1 cellular context compared by ENCODE assay signal in the genomic region with DNA sequence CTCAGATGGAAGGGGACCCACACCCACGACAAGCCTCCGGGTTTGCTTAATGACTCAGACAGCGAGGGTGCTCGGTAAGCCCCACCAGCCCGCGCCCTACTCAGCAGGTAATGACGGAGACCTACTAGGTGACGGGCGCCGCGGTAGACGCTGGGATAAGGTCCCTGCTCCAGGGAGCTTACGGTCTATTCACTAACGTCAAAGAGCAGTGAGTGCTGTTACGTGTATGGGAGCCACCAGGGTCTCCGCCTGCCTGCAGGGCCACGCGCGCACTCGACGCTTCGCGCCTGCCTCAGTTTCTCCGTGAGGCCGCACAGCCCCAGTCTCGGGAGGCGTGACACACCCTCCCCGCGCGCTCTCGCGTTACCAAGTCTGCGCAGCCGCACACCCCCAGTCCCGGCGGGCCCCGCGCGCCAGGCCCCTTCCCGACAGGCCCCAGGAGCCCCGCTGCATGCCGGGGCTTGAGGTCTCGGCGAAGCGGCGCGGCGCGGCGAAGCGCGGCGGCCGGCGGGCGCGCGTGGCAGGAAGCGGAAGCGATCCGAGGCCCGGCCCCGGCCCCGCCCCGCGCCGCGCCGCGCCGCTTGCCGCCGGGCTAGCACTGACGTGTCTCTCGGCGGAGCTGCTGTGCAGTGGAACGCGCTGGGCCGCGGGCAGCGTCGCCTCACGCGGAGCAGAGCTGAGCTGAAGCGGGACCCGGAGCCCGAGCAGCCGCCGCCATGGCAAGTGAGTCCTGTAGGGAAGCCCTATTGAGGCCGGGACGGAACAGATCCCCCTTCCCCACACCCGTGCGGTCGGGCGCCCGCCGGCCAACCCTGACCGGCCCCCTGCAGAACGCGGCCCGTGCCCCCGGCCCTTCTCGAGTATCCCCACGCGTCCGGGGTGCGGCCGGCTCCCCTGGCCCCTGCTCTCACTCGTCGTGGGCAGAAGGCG.
TF ChIP-seq lines count a peak whose summit lies in the region.

Gene SEC61A1 (plus strand): TSS at position 601 of the 930 bp plus-strand sequence. CDS start 116 bp downstream, at position 717.

TF ChIP-seq in GM12878, 131 proteins besides CTCF, POLR2A, EP300 and RAD21 (continued from another document):
- TF ChIP-seq, protein P1, sequence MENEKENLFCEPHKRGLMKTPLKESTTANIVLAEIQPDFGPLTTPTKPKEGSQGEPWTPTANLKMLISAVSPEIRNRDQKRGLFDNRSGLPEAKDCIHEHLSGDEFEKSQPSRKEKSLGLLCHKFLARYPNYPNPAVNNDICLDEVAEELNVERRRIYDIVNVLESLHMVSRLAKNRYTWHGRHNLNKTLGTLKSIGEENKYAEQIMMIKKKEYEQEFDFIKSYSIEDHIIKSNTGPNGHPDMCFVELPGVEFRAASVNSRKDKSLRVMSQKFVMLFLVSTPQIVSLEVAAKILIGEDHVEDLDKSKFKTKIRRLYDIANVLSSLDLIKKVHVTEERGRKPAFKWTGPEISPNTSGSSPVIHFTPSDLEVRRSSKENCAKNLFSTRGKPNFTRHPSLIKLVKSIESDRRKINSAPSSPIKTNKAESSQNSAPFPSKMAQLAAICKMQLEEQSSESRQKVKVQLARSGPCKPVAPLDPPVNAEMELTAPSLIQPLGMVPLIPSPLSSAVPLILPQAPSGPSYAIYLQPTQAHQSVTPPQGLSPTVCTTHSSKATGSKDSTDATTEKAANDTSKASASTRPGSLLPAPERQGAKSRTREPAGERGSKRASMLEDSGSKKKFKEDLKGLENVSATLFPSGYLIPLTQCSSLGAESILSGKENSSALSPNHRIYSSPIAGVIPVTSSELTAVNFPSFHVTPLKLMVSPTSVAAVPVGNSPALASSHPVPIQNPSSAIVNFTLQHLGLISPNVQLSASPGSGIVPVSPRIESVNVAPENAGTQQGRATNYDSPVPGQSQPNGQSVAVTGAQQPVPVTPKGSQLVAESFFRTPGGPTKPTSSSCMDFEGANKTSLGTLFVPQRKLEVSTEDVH (IDR thresholded peaks at IDR 0.05; ENCODE audit: low read depth, partially characterized antibody): no peak
- 0 out of 2 replicates have a peak, but pooled peaks have one; percentile 4 for TF ChIP-seq SMC3 (IDR thresholded peaks at IDR 0.05; ENCODE audit: borderline replicate concordance, low read length)
- no peak for TF ChIP-seq NFIC (IDR thresholded peaks at IDR 0.05; ENCODE audit: low read depth, low read length)
- no peak for TF ChIP-seq NFXL1 (IDR thresholded peaks at IDR 0.05; ENCODE audit: borderline replicate concordance)
- TF ChIP-seq WRNIP1 (IDR thresholded peaks at IDR 0.05; ENCODE audit: borderline replicate concordance, low read depth, low read length): peak; percentile 13; the same call in 1 of the 2 replicates
- peak; percentile 72; the same call in 1 of the 2 replicates for TF ChIP-seq PAX5 (IDR thresholded peaks at IDR 0.05; ENCODE audit: borderline replicate concordance, low read depth, low read length)
- TF ChIP-seq IKZF2 (IDR thresholded peaks at IDR 0.05): no peak
- TF ChIP-seq, protein P2, sequence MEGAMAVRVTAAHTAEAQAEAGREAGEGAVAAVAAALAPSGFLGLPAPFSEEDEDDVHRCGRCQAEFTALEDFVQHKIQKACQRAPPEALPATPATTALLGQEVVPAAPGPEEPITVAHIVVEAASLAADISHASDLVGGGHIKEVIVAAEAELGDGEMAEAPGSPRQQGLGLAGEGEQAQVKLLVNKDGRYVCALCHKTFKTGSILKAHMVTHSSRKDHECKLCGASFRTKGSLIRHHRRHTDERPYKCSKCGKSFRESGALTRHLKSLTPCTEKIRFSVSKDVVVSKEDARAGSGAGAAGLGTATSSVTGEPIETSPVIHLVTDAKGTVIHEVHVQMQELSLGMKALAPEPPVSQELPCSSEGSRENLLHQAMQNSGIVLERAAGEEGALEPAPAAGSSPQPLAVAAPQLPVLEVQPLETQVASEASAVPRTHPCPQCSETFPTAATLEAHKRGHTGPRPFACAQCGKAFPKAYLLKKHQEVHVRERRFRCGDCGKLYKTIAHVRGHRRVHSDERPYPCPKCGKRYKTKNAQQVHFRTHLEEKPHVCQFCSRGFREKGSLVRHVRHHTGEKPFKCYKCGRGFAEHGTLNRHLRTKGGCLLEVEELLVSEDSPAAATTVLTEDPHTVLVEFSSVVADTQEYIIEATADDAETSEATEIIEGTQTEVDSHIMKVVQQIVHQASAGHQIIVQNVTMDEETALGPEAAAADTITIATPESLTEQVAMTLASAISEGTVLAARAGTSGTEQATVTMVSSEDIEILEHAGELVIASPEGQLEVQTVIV (IDR thresholded peaks at IDR 0.05; ENCODE audit: borderline replicate concordance, partially characterized antibody): no peak
- TF ChIP-seq HSF1 (IDR thresholded peaks at IDR 0.05; ENCODE audit: low read depth, low read length): no peak
- no peak for TF ChIP-seq YBX1 (IDR thresholded peaks at IDR 0.05)
- 0 out of 2 replicates have a peak, but pooled peaks have one; percentile 18 for TF ChIP-seq MAX (IDR thresholded peaks at IDR 0.05; ENCODE audit: low read depth, low read length)
- TF ChIP-seq, protein P3, sequence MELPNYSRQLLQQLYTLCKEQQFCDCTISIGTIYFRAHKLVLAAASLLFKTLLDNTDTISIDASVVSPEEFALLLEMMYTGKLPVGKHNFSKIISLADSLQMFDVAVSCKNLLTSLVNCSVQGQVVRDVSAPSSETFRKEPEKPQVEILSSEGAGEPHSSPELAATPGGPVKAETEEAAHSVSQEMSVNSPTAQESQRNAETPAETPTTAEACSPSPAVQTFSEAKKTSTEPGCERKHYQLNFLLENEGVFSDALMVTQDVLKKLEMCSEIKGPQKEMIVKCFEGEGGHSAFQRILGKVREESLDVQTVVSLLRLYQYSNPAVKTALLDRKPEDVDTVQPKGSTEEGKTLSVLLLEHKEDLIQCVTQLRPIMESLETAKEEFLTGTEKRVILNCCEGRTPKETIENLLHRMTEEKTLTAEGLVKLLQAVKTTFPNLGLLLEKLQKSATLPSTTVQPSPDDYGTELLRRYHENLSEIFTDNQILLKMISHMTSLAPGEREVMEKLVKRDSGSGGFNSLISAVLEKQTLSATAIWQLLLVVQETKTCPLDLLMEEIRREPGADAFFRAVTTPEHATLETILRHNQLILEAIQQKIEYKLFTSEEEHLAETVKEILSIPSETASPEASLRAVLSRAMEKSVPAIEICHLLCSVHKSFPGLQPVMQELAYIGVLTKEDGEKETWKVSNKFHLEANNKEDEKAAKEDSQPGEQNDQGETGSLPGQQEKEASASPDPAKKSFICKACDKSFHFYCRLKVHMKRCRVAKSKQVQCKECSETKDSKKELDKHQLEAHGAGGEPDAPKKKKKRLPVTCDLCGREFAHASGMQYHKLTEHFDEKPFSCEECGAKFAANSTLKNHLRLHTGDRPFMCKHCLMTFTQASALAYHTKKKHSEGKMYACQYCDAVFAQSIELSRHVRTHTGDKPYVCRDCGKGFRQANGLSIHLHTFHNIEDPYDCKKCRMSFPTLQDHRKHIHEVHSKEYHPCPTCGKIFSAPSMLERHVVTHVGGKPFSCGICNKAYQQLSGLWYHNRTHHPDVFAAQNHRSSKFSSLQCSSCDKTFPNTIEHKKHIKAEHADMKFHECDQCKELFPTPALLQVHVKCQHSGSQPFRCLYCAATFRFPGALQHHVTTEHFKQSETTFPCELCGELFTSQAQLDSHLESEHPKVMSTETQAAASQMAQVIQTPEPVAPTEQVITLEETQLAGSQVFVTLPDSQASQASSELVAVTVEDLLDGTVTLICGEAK (IDR thresholded peaks at IDR 0.05; ENCODE audit: borderline replicate concordance): no peak
- TF ChIP-seq HDGF (IDR thresholded peaks at IDR 0.05): no peak
- no peak for TF ChIP-seq HDAC6 (IDR thresholded peaks at IDR 0.05; ENCODE audit: unreplicated experiment)
- TF ChIP-seq BCL11A (IDR thresholded peaks at IDR 0.05; ENCODE audit: low read depth, low read length): no peak
- no peak for TF ChIP-seq IRF4 (IDR thresholded peaks at IDR 0.05; ENCODE audit: low read depth, low read length)
- TF ChIP-seq CBX3 (IDR thresholded peaks at IDR 0.05; ENCODE audit: borderline replicate concordance, low read depth): no peak
- no peak for TF ChIP-seq RBBP5 (conservative IDR thresholded peaks at IDR 0.05)
TF ChIP-seq in GM12878: peak in this region for 48.
